In the genomic region with DNA sequence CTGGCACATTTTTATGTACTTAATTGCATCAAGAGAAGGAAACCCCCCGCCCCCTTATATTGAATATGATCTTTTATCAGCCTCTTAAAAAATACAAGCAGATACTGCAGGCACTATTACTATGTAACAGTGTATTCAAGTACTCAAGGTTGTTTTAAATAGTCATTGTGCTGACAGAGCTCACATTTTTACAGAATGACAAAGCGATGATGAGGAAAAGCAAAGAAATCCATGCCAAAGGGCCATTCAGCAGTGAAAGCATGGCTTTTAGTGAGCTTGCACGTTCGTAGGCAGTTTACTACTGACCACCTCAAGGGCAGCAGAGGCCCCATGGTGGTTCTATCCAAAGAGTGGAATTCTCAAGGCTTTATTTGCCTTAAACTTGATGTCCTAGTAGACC, we compare ENCODE assay signal across 11 cellular contexts.
DNase-seq lines count a peak whose midpoint lies in the region; ATAC-seq, FAIRE-seq and TF ChIP-seq lines count a peak whose summit lies in the region.
"Had no signal": no experiment of that assay in that cellular context is flagged by ENCODE, and none has a peak within 500 bp of the region (broad histone marks: within the 10 kb centered on the region; RNA-seq: fewer than 3 reads in every experiment).

No MANE protein-coding gene starts in this region.

- peaks cover 3 to 12% of the 10 kb centered on the region in 2 donors for H3K4me1 ChIP-seq in lung (ENCODE audit: control insufficient read depth in 2 of 2, insufficient read depth in 2 of 2, low read length in 2 of 2)

- ATAC-seq in lung (ENCODE audit: insufficient read depth, low FRiP score) (peak; percentile 31), HG03354 (IDR thresholded peaks at IDR 0.05; ENCODE audit: poor library complexity, severe bottlenecking, unreplicated experiment) (no peak)

- H3K4me3 ChIP-seq in AG10803 (ENCODE audit: low read length), result no peak overlapping the region
- H3K4me3 ChIP-seq in lung, result no peak overlapping the region

- no peaks in the 10 kb centered on the region for H3K36me3 ChIP-seq in lung (ENCODE audit: control insufficient read depth in 2 of 2, insufficient read depth in 2 of 2, low read length in 2 of 2)

- DNase-seq in AG10803 (ENCODE audit: low read depth), result peak; percentile 35
- peak; percentile 90 for DNase-seq in M059J (ENCODE audit: low read depth)
- peak; percentile 24 for DNase-seq in brain pericyte (ENCODE audit: low read depth, low spot score)
- no peak for DNase-seq in lung (ENCODE audit: low spot score)
- no peak for DNase-seq in SHP77 treated with DMSO at 0.1 percent for 48 hours (lab: John Stamatoyannopoulos, UW)
- DNase-seq in NCI-H1694 treated with DMSO at 0.1 percent for 48 hours (lab: John Stamatoyannopoulos, UW), result no peak
- no peak for DNase-seq in GM19239 (ENCODE audit: insufficient read length, low spot score)
- DNase-seq: activated naive CD8-positive, alpha-beta T cell treated with anti-CD3 and anti-CD28 coated beads, Interleukin-2, amount 10 ng/mL, durations not matched to agents 7 days and 5 days; NCI-H2171 treated with DMSO at 0.1 percent for 48 hours; RPMI8226 had no signal

- TF ChIP-seq CTCF in AG10803 (conservative IDR thresholded peaks at IDR 0.05; ENCODE audit: low read length), result no peak
- TF ChIP-seq CTCF in lung (IDR thresholded peaks at IDR 0.05; ENCODE audit: control extremely low read depth, extremely low read depth), result no peak

- 58 to 69% methylated on average over 4 of the region's 4 CpGs for WGBS in lung, 2 donors

- no peak for FAIRE-seq in GM19239 (lab: Jason Lieb, UNC)

- no peaks in the 10 kb centered on the region for H3K9me3 ChIP-seq in lung (ENCODE audit: control insufficient read depth in 2 of 2, insufficient read depth in 1 of 2, low read length in 1 of 2)

- no peaks in the 10 kb centered on the region for H3K27me3 ChIP-seq in lung (ENCODE audit: control insufficient read depth, insufficient read depth)

- no peak overlapping the region for H3K27ac ChIP-seq in lung (ENCODE audit: low read depth in 1 of 2, low read length in 1 of 2)

Comparison
In these comparisons a context has a peak if more than half of its experiments do, and no peak if none do; other contexts are left out.
1. DNase-seq: peak in AG10803 (single experiment), M059J (single experiment) and brain pericyte (single experiment); none in lung (single experiment), SHP77 treated with DMSO at 0.1 percent for 48 hours (single experiment), NCI-H1694 treated with DMSO at 0.1 percent for 48 hours (single experiment) and GM19239 (single experiment).